22 cellular contexts compared by ENCODE assay signal in genomic region chr1:27105018-27105417, GRCh38. TPM values are rescaled to one million over a fixed set of nuclear protein-coding genes. Genes with fewer than 3 reads are reported as not detected.
DNase-seq lines count a peak whose midpoint lies in the region; ATAC-seq and TF ChIP-seq lines count a peak whose summit lies in the region.
"Had no signal": no experiment of that assay in that cellular context is flagged by ENCODE, and none has a peak within 500 bp of the region (broad histone marks: within the 10 kb centered on the region; RNA-seq: fewer than 3 reads in every experiment).

No MANE protein-coding gene starts in this region.

- DNase-seq in HFFc6 (no peak), activated B cell treated with CpG ODN at 0.5 μM for 24 hours (no peak), smooth muscle cell (lab: John Stamatoyannopoulos, UW; ENCODE audit: unreplicated experiment) (no peak), MV-4-11 (lab: John Stamatoyannopoulos, UW) (no peak), NCI-H748 (lab: John Stamatoyannopoulos, UW; ENCODE audit: unreplicated experiment) (no peak), NCI-H524 (lab: John Stamatoyannopoulos, UW) (no peak)
- DNase-seq in effector CD4-positive, alpha-beta T cell: no peak
- DNase-seq: BE2C; Calu3; CD4-positive, alpha-beta memory T cell; GF-D8; KG1; NCI-H1092; NCI-H1436 treated with DMSO at 0.1 percent for 48 hours; NCI-H2029 treated with DMSO at 0.1 percent for 48 hours; NCI-H2171; NCI-H446; NCI-H69; SHP77 treated with DMSO at 0.1 percent for 48 hours; SK-N-SH; T-cell had no signal

- H3K9ac ChIP-seq in BLaER1 treated with 17β-estradiol and CSF1 and Interleukin-3, amounts not matched to agents 10 nM and 100 nM: 0 out of 22 replicates have a peak overlapping the region, but pooled peaks of 1 of the 11 experiments have one; percentile 6
- no peak overlapping the region for H3K9ac ChIP-seq in smooth muscle cell (ENCODE audit: low read depth)
- H3K9ac ChIP-seq: SK-N-SH had no signal

- peaks cover 5% of the 10 kb centered on the region for H3F3A ChIP-seq in smooth muscle cell (ENCODE audit: low read depth)

- H3K36me3 Mint-ChIP-seq in HFFc6 (ENCODE audit: low read depth) (peaks cover 5% of the 10 kb centered on the region), activated B cell treated with CpG ODN at 0.5 μM for 24 hours (ENCODE audit: low read depth) (peaks cover 4% of the 10 kb centered on the region)

- no peak overlapping the region for H3K4me3 ChIP-seq in BLaER1 treated with 17β-estradiol and CSF1 and Interleukin-3, amounts not matched to agents 10 nM and 100 nM
- no peak overlapping the region for H3K4me3 ChIP-seq in smooth muscle cell

- no peaks in the 10 kb centered on the region for H3K9me3 Mint-ChIP-seq in HFFc6
- H3K9me3 Mint-ChIP-seq in activated B cell treated with CpG ODN at 0.5 μM for 24 hours: no peaks in the 10 kb centered on the region
- H3K9me3 Mint-ChIP-seq: CD4-positive, alpha-beta memory T cell; T-cell had no signal

- intact Hi-C loops in activated B cell treated with CpG ODN at 0.5 μM for 24 hours (cut with micrococcal nuclease): no loop called here

- H4K20me1 ChIP-seq in BLaER1 treated with 17β-estradiol and CSF1 and Interleukin-3, amounts not matched to agents 10 nM and 100 nM: 0 out of 22 replicates have a peak, but pooled peaks cover 0 to 7% (median 0%) of the 10 kb centered on the region in 11 experiments
- H4K20me1 ChIP-seq in smooth muscle cell (ENCODE audit: low read depth): no peaks in the 10 kb centered on the region

- WGBS in smooth muscle cell (ENCODE audit: low lambda C conversion rate): 100% methylated on average over 2 of the region's 2 CpGs

- H3K4me3 Mint-ChIP-seq in HFFc6: no peak overlapping the region
- H3K4me3 Mint-ChIP-seq in activated B cell treated with CpG ODN at 0.5 μM for 24 hours: no peak overlapping the region
- H3K4me3 Mint-ChIP-seq: CD4-positive, alpha-beta memory T cell; T-cell had no signal

- no peaks in the 10 kb centered on the region for H3K79me2 ChIP-seq in smooth muscle cell (ENCODE audit: low read depth)

- H3K27ac ChIP-seq in BLaER1 treated with 17β-estradiol and CSF1 and Interleukin-3, amounts not matched to agents 10 nM and 100 nM: peak overlapping the region in 9 of 11 experiments; percentile 40 to 76 (median 72); a peak in 15 of 22 replicates
- peak overlapping the region; percentile 7 for H3K27ac ChIP-seq in smooth muscle cell (ENCODE audit: low read depth)

- H3K27ac Mint-ChIP-seq in HFFc6 (peak overlapping the region; percentile 73), activated B cell treated with CpG ODN at 0.5 μM for 24 hours (peak overlapping the region; percentile 87)
- H3K27ac Mint-ChIP-seq: T-cell had no signal

- peaks cover 37 to 88% (median 54%) of the 10 kb centered on the region in 10 experiments for H3K4me1 ChIP-seq in BLaER1 treated with 17β-estradiol and CSF1 and Interleukin-3, amounts not matched to agents 10 nM and 100 nM
- peaks cover 2% of the 10 kb centered on the region for H3K4me1 ChIP-seq in smooth muscle cell (ENCODE audit: low read depth)

- H3K36me3 ChIP-seq in BLaER1 treated with 17β-estradiol and CSF1 and Interleukin-3, amounts not matched to agents 10 nM and 100 nM: peaks cover 6 to 79% (median 58%) of the 10 kb centered on the region in 11 experiments; a peak in 19 of 22 replicates
- no peaks in the 10 kb centered on the region for H3K36me3 ChIP-seq in smooth muscle cell (ENCODE audit: low read depth)

- H3K27me3 Mint-ChIP-seq in HFFc6 (ENCODE audit: insufficient read depth) (peaks cover 2% of the 10 kb centered on the region; the same call in 1 of the 2 replicates), activated B cell treated with CpG ODN at 0.5 μM for 24 hours (no peaks in the 10 kb centered on the region)
- H3K27me3 Mint-ChIP-seq: CD4-positive, alpha-beta memory T cell; T-cell had no signal

- CTCF ChIA-PET in activated B cell treated with CpG ODN at 0.5 μM for 24 hours (lab: Charles Lee): interaction anchor here (1.9 to 6.8 kb wide), 2 partner anchors 178 to 196 kb away, joined by 6 to 104 read pairs; no protein-coding TSS in a partner anchor

- ATAC-seq in activated B cell treated with CpG ODN at 0.5 μM for 24 hours (ENCODE audit: low read depth): no peak
- ATAC-seq: T-cell had no signal

- H3K27me3 ChIP-seq in BLaER1 treated with 17β-estradiol and CSF1 and Interleukin-3, amounts not matched to agents 10 nM and 100 nM: no peaks in the 10 kb centered on the region
- no peaks in the 10 kb centered on the region for H3K27me3 ChIP-seq in smooth muscle cell (ENCODE audit: low read depth)
- H3K27me3 ChIP-seq: BE2C had no signal

- no peak for TF ChIP-seq CTCF in HFFc6 (IDR thresholded peaks at IDR 0.05)
- TF ChIP-seq CTCF in activated B cell treated with CpG ODN at 0.5 μM for 24 hours (IDR thresholded peaks at IDR 0.05): no peak
- TF ChIP-seq CTCF in smooth muscle cell (IDR thresholded peaks at IDR 0.05; ENCODE audit: borderline replicate concordance, insufficient read depth, poor library complexity, severe bottlenecking): no peak

- H3K4me1 Mint-ChIP-seq in HFFc6 (ENCODE audit: low read depth) (peaks cover 22% of the 10 kb centered on the region), activated B cell treated with CpG ODN at 0.5 μM for 24 hours (peaks cover 23% of the 10 kb centered on the region)

- peak overlapping the region in 5 of 11 experiments; percentile 59 to 82 (median 70); a peak in 7 of 22 replicates for H3K4me2 ChIP-seq in BLaER1 treated with 17β-estradiol and CSF1 and Interleukin-3, amounts not matched to agents 10 nM and 100 nM
- H3K4me2 ChIP-seq in smooth muscle cell: no peak overlapping the region
- H3K4me2 ChIP-seq: SK-N-SH had no signal

- POLR2A ChIA-PET in activated B cell treated with CpG ODN at 0.5 μM for 24 hours (lab: Charles Lee): interaction anchor here (0.6 kb wide), 1 partner anchor 63 kb away, joined by 8 read pairs; no protein-coding TSS in a partner anchor

- H2AFZ ChIP-seq in smooth muscle cell (ENCODE audit: low read depth): no peak overlapping the region

- no peaks in the 10 kb centered on the region for H3K9me3 ChIP-seq in BLaER1 treated with 17β-estradiol and CSF1 and Interleukin-3, amounts not matched to agents 10 nM and 100 nM (replicated peaks in 1 of 11)
- no peaks in the 10 kb centered on the region for H3K9me3 ChIP-seq in smooth muscle cell (replicated peaks; ENCODE audit: low read depth)
- H3K9me3 ChIP-seq: BE2C, SK-N-SH had no signal

RNA-seq across cellular contexts. Expression of gene SLC9A1, which starts 49.9 kb away (rescaled TPM):
- 10 to 100 TPM; 37.1 to 51.0 (median 44.7) TPM for total RNA-seq in HFFc6 (2021; fragmentation: NEBNext Ultra II Directional; extraction: Animal tissue kit (Norgen Biotek cat#: 25700))
- total RNA-seq in activated B cell treated with CpG ODN at 0.5 μM for 24 hours (12.2 and 13.6 TPM in 2 replicates), smooth muscle cell (16.5 and 20.7 TPM in 2 replicates)
- polyA plus RNA-seq in smooth muscle cell: 37.4 and 59.5 TPM in 2 replicates
